Comparison of ENCODE assay signal across 26 cellular contexts in the genomic region with DNA sequence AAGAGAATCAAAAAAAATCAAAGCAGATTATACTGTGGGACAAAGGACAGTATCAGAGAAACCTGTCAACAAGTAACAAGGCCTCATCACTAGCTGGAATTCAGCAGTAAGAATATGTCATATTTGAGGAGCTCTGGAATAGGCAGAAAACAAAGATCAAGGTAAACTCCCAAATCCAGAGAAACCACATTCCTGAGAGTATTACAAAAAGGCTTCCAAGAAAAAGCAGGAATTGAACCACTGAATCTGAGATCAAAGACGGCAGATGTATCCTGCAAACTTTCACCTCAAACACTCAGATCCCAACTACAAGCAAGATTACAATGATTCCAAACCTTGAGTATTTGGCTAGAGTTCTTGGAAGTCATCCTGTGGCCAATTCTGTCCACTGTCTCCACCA. TPM values are rescaled to one million over a fixed set of nuclear protein-coding genes. Genes with fewer than 3 reads are reported as not detected.
DNase-seq lines count a peak whose midpoint lies in the region; ATAC-seq and TF ChIP-seq lines count a peak whose summit lies in the region.
"Had no signal": no experiment of that assay in that cellular context is flagged by ENCODE, and none has a peak within 500 bp of the region (broad histone marks: within the 10 kb centered on the region; RNA-seq: fewer than 3 reads in every experiment).

No MANE protein-coding gene starts in this region.

- peaks cover 23% of the 10 kb centered on the region for H3K36me3 Mint-ChIP-seq in activated CD4-positive, alpha-beta T cell treated with anti-CD3 and anti-CD28 coated beads, Interleukin-2, amount 10 ng/mL, durations not matched to agents 7 days and 5 days (ENCODE audit: low read depth)
- peaks cover 8% of the 10 kb centered on the region for H3K36me3 Mint-ChIP-seq in CD8-positive, alpha-beta T cell
- H3K36me3 Mint-ChIP-seq in activated CD8-positive, alpha-beta T cell treated with anti-CD3 and anti-CD28 coated beads, Interleukin-2, amount 10 ng/mL, durations not matched to agents 7 days and 5 days (ENCODE audit: low read depth), result peaks cover 16% of the 10 kb centered on the region
- H3K36me3 Mint-ChIP-seq in memory B cell, result peaks cover 4% of the 10 kb centered on the region

- H3K4me2 ChIP-seq in MM.1S (ENCODE audit: low read depth, low read length), result no peak overlapping the region
- H3K4me2 ChIP-seq: A549 had no signal

- no peaks in the 10 kb centered on the region for H4K20me1 ChIP-seq in MM.1S (ENCODE audit: insufficient read depth, low read length)

- H3K27me3 ChIP-seq in CD8-positive, alpha-beta T cell (ENCODE audit: insufficient read depth, low read length), result no peaks in the 10 kb centered on the region
- no peaks in the 10 kb centered on the region for H3K27me3 ChIP-seq in MM.1S (replicated peaks; ENCODE audit: insufficient read depth, low read length)
- H3K27me3 ChIP-seq: BE2C, esophagus squamous epithelium, gastrocnemius medialis, SJCRH30, vagina had no signal

- H3K27me3 Mint-ChIP-seq in activated CD4-positive, alpha-beta T cell treated with anti-CD3 and anti-CD28 coated beads, Interleukin-2, amount 10 ng/mL, durations not matched to agents 7 days and 5 days, result no peaks in the 10 kb centered on the region
- H3K27me3 Mint-ChIP-seq in CD8-positive, alpha-beta T cell (ENCODE audit: low read depth), result no peaks in the 10 kb centered on the region
- H3K27me3 Mint-ChIP-seq in activated CD8-positive, alpha-beta T cell treated with anti-CD3 and anti-CD28 coated beads, Interleukin-2, amount 10 ng/mL, durations not matched to agents 7 days and 5 days (ENCODE audit: low read depth), result no peaks in the 10 kb centered on the region
- no peaks in the 10 kb centered on the region for H3K27me3 Mint-ChIP-seq in memory B cell

- H3K4me1 ChIP-seq in CD8-positive, alpha-beta T cell (ENCODE audit: insufficient read depth, low read length), result peaks cover 54% of the 10 kb centered on the region
- peaks cover 33% of the 10 kb centered on the region for H3K4me1 ChIP-seq in MM.1S (ENCODE audit: low read length)
- H3K4me1 ChIP-seq: BE2C, vagina had no signal

- POLR2A ChIA-PET in activated CD4-positive, alpha-beta T cell treated with anti-CD3 and anti-CD28 coated beads, Interleukin-2, amount 10 ng/mL, durations not matched to agents 7 days and 5 days (lab: Charles Lee), result interaction anchor here (2.5 kb wide), 1 partner anchor 16 kb away, joined by 12 read pairs; a partner anchor contains a TSS
- POLR2A ChIA-PET in CD8-positive, alpha-beta T cell (lab: Charles Lee), result interaction anchor here (1.6 to 7.3 kb wide), 2 partner anchors 8 to 15 kb away, joined by 7 to 144 read pairs; a partner anchor contains a TSS
- POLR2A ChIA-PET in activated CD8-positive, alpha-beta T cell treated with anti-CD3 and anti-CD28 coated beads, Interleukin-2, amount 10 ng/mL, durations not matched to agents 7 days and 5 days (lab: Charles Lee), result interaction anchor here (10.2 kb wide), 1 partner anchor 17 kb away, joined by 138 read pairs; a partner anchor contains a TSS

- H3K9me3 ChIP-seq in CD8-positive, alpha-beta T cell (ENCODE audit: low read length), result no peaks in the 10 kb centered on the region
- H3K9me3 ChIP-seq in MM.1S (replicated peaks; ENCODE audit: insufficient read depth, low read length), result no peaks in the 10 kb centered on the region
- H3K9me3 ChIP-seq: A549, BE2C, esophagus squamous epithelium, gastrocnemius medialis, SJCRH30, thoracic aorta, vagina had no signal

- intact Hi-C loops in CD8-positive, alpha-beta T cell (cut with DNase I, micrococcal nuclease), result loop anchor here in 1 of 2 experiments (2.0 kb wide), 1 partner anchor 15 kb away; no protein-coding TSS in a partner anchor

- H2AFZ ChIP-seq in MM.1S (ENCODE audit: low read length), result no peak overlapping the region

- H3K4me3 Mint-ChIP-seq in activated CD4-positive, alpha-beta T cell treated with anti-CD3 and anti-CD28 coated beads, Interleukin-2, amount 10 ng/mL, durations not matched to agents 7 days and 5 days, result no peak overlapping the region
- H3K4me3 Mint-ChIP-seq in CD8-positive, alpha-beta T cell, result no peak overlapping the region
- H3K4me3 Mint-ChIP-seq in activated CD8-positive, alpha-beta T cell treated with anti-CD3 and anti-CD28 coated beads, Interleukin-2, amount 10 ng/mL, durations not matched to agents 7 days and 5 days, result no peak overlapping the region
- H3K4me3 Mint-ChIP-seq in memory B cell, result no peak overlapping the region
- H3K4me3 Mint-ChIP-seq: immature natural killer cell had no signal

- no peak overlapping the region for H3K27ac ChIP-seq in CD8-positive, alpha-beta T cell (ENCODE audit: low read depth, low read length)
- no peak overlapping the region for H3K27ac ChIP-seq in MM.1S (ENCODE audit: low read length)
- H3K27ac ChIP-seq: A549, coronary artery, esophagus squamous epithelium, gastrocnemius medialis, SJCRH30, thoracic aorta, vagina had no signal

- DNase-seq in activated CD4-positive, alpha-beta T cell treated with anti-CD3 and anti-CD28 coated beads, Interleukin-2, amount 10 ng/mL, durations not matched to agents 7 days and 5 days, result no peak
- DNase-seq in activated CD4-positive, alpha-beta T cell treated with anti-CD3 and anti-CD28 coated beads for 4 hours, result no peak
- DNase-seq in CD8-positive, alpha-beta T cell, result no peak
- no peak for DNase-seq in activated CD8-positive, alpha-beta T cell treated with anti-CD3 and anti-CD28 coated beads, Interleukin-2, amount 10 ng/mL, durations not matched to agents 7 days and 5 days
- no peak for DNase-seq in memory B cell (ENCODE audit: low spot score in 2 of 2)
- DNase-seq in NCI-H1417 treated with DMSO at 0.1 percent for 48 hours (lab: John Stamatoyannopoulos, UW), result no peak
- DNase-seq in foreskin melanocyte, result no peak
- DNase-seq in MM.1S, result no peak
- DNase-seq: amygdala; BE2C; esophagus squamous epithelium; gastrocnemius medialis; HCEC 1CT; hippocampal formation; immature natural killer cell; NCI-H1694 treated with DMSO at 0.1 percent for 48 hours; NCI-H526 treated with DMSO at 0.1 percent for 48 hours; SJCRH30; stimulated activated CD4-positive, alpha-beta T cell treated with anti-CD3 and anti-CD28 coated beads, Interleukin-1b, Interleukin-23, amount 100 ng/mL, for 48 hours had no signal

- H3K79me2 ChIP-seq in MM.1S (ENCODE audit: low read length), result no peaks in the 10 kb centered on the region

- H3F3A ChIP-seq in MM.1S (ENCODE audit: insufficient read depth, low read length), result no peaks in the 10 kb centered on the region

- no peak overlapping the region for H3K9ac ChIP-seq in MM.1S (ENCODE audit: low read length)

- H3K27ac Mint-ChIP-seq in activated CD4-positive, alpha-beta T cell treated with anti-CD3 and anti-CD28 coated beads, Interleukin-2, amount 10 ng/mL, durations not matched to agents 7 days and 5 days, result peak overlapping the region; percentile 83
- peak overlapping the region; percentile 90 for H3K27ac Mint-ChIP-seq in CD8-positive, alpha-beta T cell
- peak overlapping the region; percentile 24 for H3K27ac Mint-ChIP-seq in activated CD8-positive, alpha-beta T cell treated with anti-CD3 and anti-CD28 coated beads, Interleukin-2, amount 10 ng/mL, durations not matched to agents 7 days and 5 days
- H3K27ac Mint-ChIP-seq in memory B cell, result peak overlapping the region; percentile 87

- peaks cover 72% of the 10 kb centered on the region for H3K4me1 Mint-ChIP-seq in activated CD4-positive, alpha-beta T cell treated with anti-CD3 and anti-CD28 coated beads, Interleukin-2, amount 10 ng/mL, durations not matched to agents 7 days and 5 days
- peaks cover 81% of the 10 kb centered on the region for H3K4me1 Mint-ChIP-seq in CD8-positive, alpha-beta T cell (ENCODE audit: low read depth)
- peaks cover 63% of the 10 kb centered on the region for H3K4me1 Mint-ChIP-seq in activated CD8-positive, alpha-beta T cell treated with anti-CD3 and anti-CD28 coated beads, Interleukin-2, amount 10 ng/mL, durations not matched to agents 7 days and 5 days (ENCODE audit: low read depth)
- H3K4me1 Mint-ChIP-seq in memory B cell, result peaks cover 41% of the 10 kb centered on the region

- no peak for ATAC-seq in CD8-positive, alpha-beta T cell
- ATAC-seq in activated CD8-positive, alpha-beta T cell treated with anti-CD3 and anti-CD28 coated beads, Interleukin-2, amount 10 ng/mL, durations not matched to agents 7 days and 5 days, result no peak
- ATAC-seq in memory B cell (ENCODE audit: low read depth), result no peak
- ATAC-seq: A549, gastrocnemius medialis, GM12878, left lobe of liver had no signal

- H3K9me3 Mint-ChIP-seq in activated CD4-positive, alpha-beta T cell treated with anti-CD3 and anti-CD28 coated beads, Interleukin-2, amount 10 ng/mL, durations not matched to agents 7 days and 5 days, result no peaks in the 10 kb centered on the region
- no peaks in the 10 kb centered on the region for H3K9me3 Mint-ChIP-seq in CD8-positive, alpha-beta T cell
- H3K9me3 Mint-ChIP-seq in activated CD8-positive, alpha-beta T cell treated with anti-CD3 and anti-CD28 coated beads, Interleukin-2, amount 10 ng/mL, durations not matched to agents 7 days and 5 days (ENCODE audit: insufficient read depth), result no peaks in the 10 kb centered on the region
- no peaks in the 10 kb centered on the region for H3K9me3 Mint-ChIP-seq in memory B cell
- H3K9me3 Mint-ChIP-seq: immature natural killer cell had no signal

- no peaks in the 10 kb centered on the region for H3K36me3 ChIP-seq in CD8-positive, alpha-beta T cell (ENCODE audit: insufficient read depth, low read length)
- H3K36me3 ChIP-seq in MM.1S (replicated peaks; ENCODE audit: insufficient read depth, low read length), result no peaks in the 10 kb centered on the region
- H3K36me3 ChIP-seq: BE2C, esophagus squamous epithelium, gastrocnemius medialis, SJCRH30, thoracic aorta, vagina had no signal

- CTCF ChIA-PET in activated CD4-positive, alpha-beta T cell treated with anti-CD3 and anti-CD28 coated beads, Interleukin-2, amount 10 ng/mL, durations not matched to agents 7 days and 5 days (lab: Charles Lee), result interaction anchor here (3.2 kb wide), 1 partner anchor 13 kb away, joined by 14 read pairs; no protein-coding TSS in a partner anchor
- CTCF ChIA-PET in CD8-positive, alpha-beta T cell (lab: Charles Lee), result interaction anchor here (6.8 kb wide), 1 partner anchor 16 kb away, joined by 33 read pairs; a partner anchor contains a TSS
- CTCF ChIA-PET in activated CD8-positive, alpha-beta T cell treated with anti-CD3 and anti-CD28 coated beads, Interleukin-2, amount 10 ng/mL, durations not matched to agents 7 days and 5 days (lab: Charles Lee), result interaction anchor here (4.3 kb wide), 1 partner anchor 16 kb away, joined by 30 read pairs; a partner anchor contains a TSS

- no peaks in the 10 kb centered on the region for H3K9me2 ChIP-seq in MM.1S (replicated peaks; ENCODE audit: insufficient read depth, low read length)

- TF ChIP-seq CTCF in CD8-positive, alpha-beta T cell (IDR thresholded peaks at IDR 0.05), result no peak
- no peak for TF ChIP-seq CTCF in MM.1S (IDR thresholded peaks at IDR 0.05; ENCODE audit: low read length)

- no peak overlapping the region for H3K4me3 ChIP-seq in CD8-positive, alpha-beta T cell (ENCODE audit: low read depth, low read length)
- no peak overlapping the region for H3K4me3 ChIP-seq in MM.1S (ENCODE audit: low read length)
- H3K4me3 ChIP-seq: A549, coronary artery, esophagus squamous epithelium, gastrocnemius medialis, GM12878, SJCRH30, skin epidermis, thoracic aorta, vagina had no signal

RNA-seq across cellular contexts. Expression of a gene that starts 16.3 kb away (rescaled TPM):
- total RNA-seq in activated CD4-positive, alpha-beta T cell treated with anti-CD3 and anti-CD28 coated beads, Interleukin-2, amount 10 ng/mL, durations not matched to agents 7 days and 5 days, result 10 to 100 TPM; 11.8 to 13.2 TPM
- 10 to 100 TPM; 14.7 to 15.1 TPM for total RNA-seq in CD8-positive, alpha-beta T cell
- total RNA-seq in activated CD8-positive, alpha-beta T cell treated with anti-CD3 and anti-CD28 coated beads, Interleukin-2, amount 10 ng/mL, durations not matched to agents 7 days and 5 days, result 10 to 100 TPM; 10.2 to 10.7 TPM

Comparison
In these comparisons a context has a peak if more than half of its experiments do, and no peak if none do; other contexts are left out.
1. H3K27ac Mint-ChIP-seq: peak in every context shown above with its lines; median percentile 90 in CD8-positive, alpha-beta T cell; 87 in memory B cell; 83 in activated CD4-positive, alpha-beta T cell treated with anti-CD3 and anti-CD28 coated beads, Interleukin-2, amount 10 ng/mL, durations not matched to agents 7 days and 5 days; 24 in activated CD8-positive, alpha-beta T cell treated with anti-CD3 and anti-CD28 coated beads, Interleukin-2, amount 10 ng/mL, durations not matched to agents 7 days and 5 days.